In the genomic region with DNA sequence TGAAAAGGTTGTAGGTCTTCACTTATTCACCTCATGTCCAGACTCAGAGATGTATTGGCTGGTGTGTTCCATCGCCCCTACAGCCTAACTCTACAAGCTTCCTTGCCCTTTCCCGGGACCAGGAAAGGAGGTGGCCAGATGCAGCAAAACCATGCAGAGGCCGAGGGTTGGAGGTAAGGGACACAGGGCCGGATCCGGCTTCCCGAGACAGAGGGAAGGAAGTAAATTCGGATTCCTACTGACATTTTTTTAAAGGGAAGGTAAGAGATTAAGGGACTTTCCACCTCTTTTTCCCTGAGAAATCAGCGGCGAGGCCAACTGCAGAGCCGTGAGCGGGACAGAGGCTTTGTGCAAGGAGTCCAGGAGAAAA, we compare ENCODE assay signal across 9 cellular contexts. TPM values are rescaled to one million over a fixed set of nuclear protein-coding genes. Genes with fewer than 3 reads are reported as not detected.
DNase-seq lines count a peak whose midpoint lies in the region; ATAC-seq and TF ChIP-seq lines count a peak whose summit lies in the region.
"Had no signal": no experiment of that assay in that cellular context is flagged by ENCODE, and none has a peak within 500 bp of the region (broad histone marks: within the 10 kb centered on the region; RNA-seq: fewer than 3 reads in every experiment).

No MANE protein-coding gene starts in this region.

- TF ChIP-seq CTCF in HCT116 (IDR thresholded peaks at IDR 0.05 in 2 of 3, conservative IDR thresholded peaks at IDR 0.05 in 1 of 3; ENCODE audit: borderline replicate concordance in 1 of 3, insufficient read depth in 1 of 3, low read depth in 2 of 3, low read length in 2 of 3) = no peak
- TF ChIP-seq CTCF in lower lobe of right lung (IDR thresholded peaks at IDR 0.05) = no peak

- no peaks in the 10 kb centered on the region for H3K79me2 ChIP-seq in HCT116 (ENCODE audit: insufficient read depth, low read length)

- H3K9me3 Mint-ChIP-seq in activated T-helper 2 cell treated with anti-CD3 and anti-CD28 coated beads, Interferon-gamma antibody, Interleukin-2, Interleukin-4, amounts not matched to agents 10 μg/mL and 5 μg/mL and 100 μg/mL, durations not matched to agents 14 hours and 24 hours and 36 hours = no peaks in the 10 kb centered on the region

- TF ChIP-seq POLR2A in HCT116 (IDR thresholded peaks at IDR 0.05; ENCODE audit: borderline replicate concordance, extremely low read depth, insufficient read depth, insufficient read length) = no peak

- no peak overlapping the region for H2AFZ ChIP-seq in HCT116 (ENCODE audit: low read depth, low read length, poor library complexity, severe bottlenecking)

- H3K9ac ChIP-seq in HCT116 (ENCODE audit: low read length) = peak overlapping the region; percentile 36; the same call in 1 of the 2 replicates

- H3K36me3 ChIP-seq in HCT116 (ENCODE audit: control insufficient read depth in 1 of 2, insufficient read depth in 2 of 2, low read length in 2 of 2) (no peaks in the 10 kb centered on the region), lower lobe of right lung (no peaks in the 10 kb centered on the region), aorta (ENCODE audit: control insufficient read depth in 1 of 2, insufficient read depth in 2 of 2, low read length in 1 of 2) (no peaks in the 10 kb centered on the region)

- POLR2A ChIA-PET in HCT116 (lab: Charles Lee) = no interaction called here

- H3K9me2 ChIP-seq in HCT116 (ENCODE audit: insufficient read depth) = no peaks in the 10 kb centered on the region

- peaks cover 32% of the 10 kb centered on the region for H3K27me3 Mint-ChIP-seq in activated T-helper 2 cell treated with anti-CD3 and anti-CD28 coated beads, Interferon-gamma antibody, Interleukin-2, Interleukin-4, amounts not matched to agents 10 μg/mL and 5 μg/mL and 100 μg/mL, durations not matched to agents 14 hours and 24 hours and 36 hours (ENCODE audit: low read depth)

- peaks cover 13% of the 10 kb centered on the region for H3K4me1 Mint-ChIP-seq in activated T-helper 2 cell treated with anti-CD3 and anti-CD28 coated beads, Interferon-gamma antibody, Interleukin-2, Interleukin-4, amounts not matched to agents 10 μg/mL and 5 μg/mL and 100 μg/mL, durations not matched to agents 14 hours and 24 hours and 36 hours (ENCODE audit: low read depth)

- BruUV-seq in HCT116 (replicated peaks; lab: Mats Ljungman, UMichigan) = no TSS peak

- ATAC-seq in HCT116 (no peak), lower lobe of right lung (no peak), aorta (ENCODE audit: low FRiP score) (no peak)

- H3K36me3 Mint-ChIP-seq in activated T-helper 2 cell treated with anti-CD3 and anti-CD28 coated beads, Interferon-gamma antibody, Interleukin-2, Interleukin-4, amounts not matched to agents 10 μg/mL and 5 μg/mL and 100 μg/mL, durations not matched to agents 14 hours and 24 hours and 36 hours (ENCODE audit: low read depth) = no peaks in the 10 kb centered on the region

- CTCF ChIA-PET in HCT116 (lab: Charles Lee) = no interaction called here

- H3K27ac Mint-ChIP-seq in activated T-helper 2 cell treated with anti-CD3 and anti-CD28 coated beads, Interferon-gamma antibody, Interleukin-2, Interleukin-4, amounts not matched to agents 10 μg/mL and 5 μg/mL and 100 μg/mL, durations not matched to agents 14 hours and 24 hours and 36 hours = no peak overlapping the region

- TF ChIP-seq RAD21 in HCT116 (IDR thresholded peaks at IDR 0.05; ENCODE audit: low read depth) = no peak

- H3K4me2 ChIP-seq in HCT116 (ENCODE audit: low read length) = peak overlapping the region; percentile 87

- RAD21 ChIA-PET in HCT116 (lab: Charles Lee; ENCODE audit: low non-redundant PET in 1 of 2, low total read pairs in 2 of 2, uncharacterized antibody in 2 of 2, unreplicated experiment in 2 of 2) = no interaction called here

- intact Hi-C loops in HCT116 (cut with micrococcal nuclease) = no loop called here
- intact Hi-C loops in activated T-helper 2 cell treated with anti-CD3 and anti-CD28 coated beads, Interferon-gamma antibody, Interleukin-2, Interleukin-4, amounts not matched to agents 10 μg/mL and 5 μg/mL and 100 μg/mL, durations not matched to agents 14 hours and 24 hours and 36 hours (cut with micrococcal nuclease) = no loop called here
- intact Hi-C loops in lower lobe of right lung (cut with DNase I) = no loop called here
- intact Hi-C loops in aorta (cut with DNase I) = no loop called here

- peak overlapping the region; percentile 54 for H3K4me3 Mint-ChIP-seq in activated T-helper 2 cell treated with anti-CD3 and anti-CD28 coated beads, Interferon-gamma antibody, Interleukin-2, Interleukin-4, amounts not matched to agents 10 μg/mL and 5 μg/mL and 100 μg/mL, durations not matched to agents 14 hours and 24 hours and 36 hours (ENCODE audit: low read depth)

- H3K9me3 ChIP-seq in HCT116 (ENCODE audit: control insufficient read depth in 1 of 2, insufficient read depth in 1 of 2, low read depth in 1 of 2, low read length in 2 of 2) (no peaks in the 10 kb centered on the region), lower lobe of right lung (peaks cover under 1% of the 10 kb centered on the region), aorta (ENCODE audit: control insufficient read depth, low read length) (peaks cover 1% of the 10 kb centered on the region)

- WGBS in aorta, 2 donors = 18 to 22% methylated on average over 11 of the region's 11 CpGs

- peaks cover 5 to 23% of the 10 kb centered on the region in 2 experiments; a peak in 3 of 4 replicates for H3K4me1 ChIP-seq in HCT116 (ENCODE audit: control insufficient read depth in 1 of 2, insufficient read depth in 2 of 2, low read length in 2 of 2)
- no peaks in the 10 kb centered on the region for H3K4me1 ChIP-seq in lower lobe of right lung
- H3K4me1 ChIP-seq in aorta (ENCODE audit: control insufficient read depth in 1 of 2, insufficient read depth in 2 of 2, low read length in 2 of 2) = no peaks in the 10 kb centered on the region

- H3K4me3 ChIP-seq in HCT116 (replicated peaks in 1 of 2; ENCODE audit: low read depth in 1 of 2, low read length in 2 of 2) (peak overlapping the region; percentile 51 to 61), lower lobe of right lung (peak overlapping the region; percentile 39), aorta (ENCODE audit: low read length in 2 of 2) (no peak overlapping the region)

- no peaks in the 10 kb centered on the region; the same call in 1 of the 2 replicates for H3K27me3 ChIP-seq in HCT116 (ENCODE audit: insufficient read depth, low read length)
- peaks cover 64% of the 10 kb centered on the region for H3K27me3 ChIP-seq in lower lobe of right lung (ENCODE audit: low read depth)
- H3K27me3 ChIP-seq in aorta (ENCODE audit: control insufficient read depth in 1 of 2, insufficient read depth in 2 of 2, low read length in 1 of 2) = peaks cover 0 to 2% of the 10 kb centered on the region in 2 donors

- H4K20me1 ChIP-seq in HCT116 (ENCODE audit: insufficient read depth) = no peaks in the 10 kb centered on the region

- DNase-seq in AG20443 (ENCODE audit: low spot score) (peak; percentile 6), HCT116 (ENCODE audit: low read depth, low spot score) (no peak), lower lobe of right lung (no peak), NK-92 (lab: John Stamatoyannopoulos, UW; ENCODE audit: unreplicated experiment) (no peak), NCI-H1105 treated with DMSO at 0.1 percent for 48 hours (lab: John Stamatoyannopoulos, UW) (no peak), aorta (no peak), putamen (ENCODE audit: low spot score) (no peak)
- no peak for DNase-seq in activated T-helper 2 cell treated with anti-CD3 and anti-CD28 coated beads, Interferon-gamma antibody, Interleukin-2, Interleukin-4, amounts not matched to agents 10 μg/mL and 5 μg/mL and 100 μg/mL, durations not matched to agents 14 hours and 24 hours and 36 hours (ENCODE audit: low spot score)

- H3K27ac ChIP-seq in HCT116 (ENCODE audit: low read depth, low read length) = no peak overlapping the region
- no peak overlapping the region for H3K27ac ChIP-seq in lower lobe of right lung
- H3K27ac ChIP-seq in aorta (ENCODE audit: low read depth in 1 of 2, low read length in 2 of 2) = no peak overlapping the region

TF ChIP-seq in HCT116, 20 proteins besides CTCF, POLR2A, EP300 and RAD21 (continues in another document):
- no peak for TF ChIP-seq EZH2 (IDR thresholded peaks at IDR 0.05)
- no peak for TF ChIP-seq YY1 (IDR thresholded peaks at IDR 0.05; ENCODE audit: extremely low read depth, insufficient replicate concordance, low read depth, low read length)
- no peak for TF ChIP-seq POLR2AphosphoS5 (IDR thresholded peaks at IDR 0.05; ENCODE audit: low read depth, low read length)

RNA-seq across cellular contexts. Expression of a gene that starts 12.7 kb away (rescaled TPM):
- total RNA-seq in HCT116 (2021; ENCODE audit: unreplicated experiment) = 6.5 TPM
- polyA plus RNA-seq in HCT116 (2012) = 5.7 TPM in 2 replicates
- total RNA-seq in activated T-helper 2 cell treated with anti-CD3 and anti-CD28 coated beads, Interferon-gamma antibody, Interleukin-2, Interleukin-4, amounts not matched to agents 10 μg/mL and 5 μg/mL and 100 μg/mL, durations not matched to agents 14 hours and 24 hours and 36 hours = 0.21 TPM in 1 of 2 replicates, not detected in the other
- 0.53 TPM for total RNA-seq in lower lobe of right lung
- under 1 TPM in 1 of 2 donors, not detected in 1; 0.12 TPM for total RNA-seq in aorta
- under 1 TPM; 0.05 to 0.25 TPM for polyA plus RNA-seq in aorta
- polyA plus RNA-seq: fibroblast of lung had no signal

RNA-seq across cellular contexts. Expression of a gene that starts 41.4 kb away (rescaled TPM):
- total RNA-seq in HCT116 (2021; ENCODE audit: unreplicated experiment) = 17.3 TPM
- 10.4 and 10.5 TPM in 2 replicates for polyA plus RNA-seq in HCT116 (2012)
- 0.94 and 1.1 TPM in 2 replicates for total RNA-seq in activated T-helper 2 cell treated with anti-CD3 and anti-CD28 coated beads, Interferon-gamma antibody, Interleukin-2, Interleukin-4, amounts not matched to agents 10 μg/mL and 5 μg/mL and 100 μg/mL, durations not matched to agents 14 hours and 24 hours and 36 hours
- 4.9 TPM for total RNA-seq in lower lobe of right lung
- 1 to 10 TPM; 1.2 to 1.9 TPM for total RNA-seq in aorta
- polyA plus RNA-seq in aorta = 1 to 10 TPM in 1 of 2 donors, under 1 TPM in 1; 0.75 to 2.3 TPM

RNA-seq across cellular contexts. Expression of a gene that starts 55.4 kb away (rescaled TPM):
- 34.2 TPM for total RNA-seq in HCT116 (2021; ENCODE audit: unreplicated experiment)
- 19.2 and 20.1 TPM in 2 replicates for polyA plus RNA-seq in HCT116 (2012)
- total RNA-seq in activated T-helper 2 cell treated with anti-CD3 and anti-CD28 coated beads, Interferon-gamma antibody, Interleukin-2, Interleukin-4, amounts not matched to agents 10 μg/mL and 5 μg/mL and 100 μg/mL, durations not matched to agents 14 hours and 24 hours and 36 hours = 22.6 and 24.5 TPM in 2 replicates
- total RNA-seq in lower lobe of right lung = 22.8 TPM
- 10 to 100 TPM; 34.0 to 35.0 TPM for total RNA-seq in aorta
- 100 to 1,000 TPM in 1 of 2 donors, 10 to 100 TPM in 1; 75.7 to 118 TPM for polyA plus RNA-seq in aorta

RNA-seq across cellular contexts. Expression of a gene that starts 55.8 kb away (rescaled TPM):
- total RNA-seq in HCT116 (2021; ENCODE audit: unreplicated experiment) (41.4 TPM), lower lobe of right lung (11.2 TPM), aorta (10 to 100 TPM; 10.2 to 12.2 TPM)
- polyA plus RNA-seq in HCT116 (2012) = 33.2 and 37.7 TPM in 2 replicates
- total RNA-seq in activated T-helper 2 cell treated with anti-CD3 and anti-CD28 coated beads, Interferon-gamma antibody, Interleukin-2, Interleukin-4, amounts not matched to agents 10 μg/mL and 5 μg/mL and 100 μg/mL, durations not matched to agents 14 hours and 24 hours and 36 hours = 45.2 and 46.5 TPM in 2 replicates
- 10 to 100 TPM in 1 of 2 donors, 1 to 10 TPM in 1; 8.5 to 11.1 TPM for polyA plus RNA-seq in aorta

RNA-seq across cellular contexts. Expression of a gene that starts 59.9 kb away (rescaled TPM):
- total RNA-seq in HCT116 (2021; ENCODE audit: unreplicated experiment) (51.7 TPM), lower lobe of right lung (1.7 TPM), aorta (1 to 10 TPM in 1 of 2 donors, under 1 TPM in 1; 0.71 to 1.2 TPM)
- 66.8 and 76.0 TPM in 2 replicates for polyA plus RNA-seq in HCT116 (2012)
- total RNA-seq in activated T-helper 2 cell treated with anti-CD3 and anti-CD28 coated beads, Interferon-gamma antibody, Interleukin-2, Interleukin-4, amounts not matched to agents 10 μg/mL and 5 μg/mL and 100 μg/mL, durations not matched to agents 14 hours and 24 hours and 36 hours = 41.2 TPM in 2 replicates
- polyA plus RNA-seq in aorta = under 1 TPM; 0.56 to 0.88 TPM

Comparison
In these comparisons a context has a peak if more than half of its experiments do, and no peak if none do; other contexts are left out.
1. H3K4me3 ChIP-seq: peak in HCT116 (2 of 2) and lower lobe of right lung (single experiment); none in aorta (0 of 2).